Comparison of ENCODE assay signal across 1 cellular context in genomic region chr6:27293436-27294152, GRCh38.
A peak's percentile ranks its signal among the peaks of the same experiment; 100 is the strongest.
TF ChIP-seq lines count a peak whose summit lies in the region.

No MANE protein-coding gene starts in this region.

TF ChIP-seq in K562, 482 proteins besides CTCF, POLR2A, EP300 and RAD21 (continued from another document and continues in another):
- TF ChIP-seq MBD1 (CRISPR knock-in tag; IDR thresholded peaks at IDR 0.05): peak; percentile 90
- no peak for TF ChIP-seq RBM14 (IDR thresholded peaks at IDR 0.05; ENCODE audit: borderline replicate concordance, insufficient read depth, low read depth, low read length)
- TF ChIP-seq ZNF184 (CRISPR knock-in tag; IDR thresholded peaks at IDR 0.05): no peak
- TF ChIP-seq OTX1 (CRISPR knock-in tag; IDR thresholded peaks at IDR 0.05): no peak
- no peak for TF ChIP-seq PRDM10 (IDR thresholded peaks at IDR 0.05; ENCODE audit: partially characterized antibody)
- 0 out of 2 replicates have a peak, but pooled peaks have one; percentile 23 for TF ChIP-seq CBFB (CRISPR knock-in tag; IDR thresholded peaks at IDR 0.05)
- TF ChIP-seq POLR3A (IDR thresholded peaks at IDR 0.05; ENCODE audit: borderline replicate concordance, extremely low read depth, insufficient read depth, insufficient read length): peak; percentile 93
- no peak for TF ChIP-seq ZNF507 (tag; conservative IDR thresholded peaks at IDR 0.05)
- peak; percentile 82 for TF ChIP-seq TEAD4 (IDR thresholded peaks at IDR 0.05; ENCODE audit: low read length)
- no peak for TF ChIP-seq TEAD4 (CRISPR knock-in tag; IDR thresholded peaks at IDR 0.05; ENCODE audit: borderline replicate concordance)
- no peak for TF ChIP-seq ZFP1 (CRISPR knock-in tag; IDR thresholded peaks at IDR 0.05)
- peak; percentile 45 for TF ChIP-seq BRF1 (IDR thresholded peaks at IDR 0.05; ENCODE audit: borderline replicate concordance, extremely low read depth, insufficient read length)
- 0 out of 4 replicates have a peak, but pooled peaks have one; percentile 36 to 62 for TF ChIP-seq ARNT (IDR thresholded peaks at IDR 0.05)
- no peak for TF ChIP-seq PHB (CRISPR knock-in tag; IDR thresholded peaks at IDR 0.05)
- TF ChIP-seq GTF3C2 (IDR thresholded peaks at IDR 0.05; ENCODE audit: borderline replicate concordance, extremely low read depth, insufficient read length): peak; percentile 92
- TF ChIP-seq BCOR (IDR thresholded peaks at IDR 0.05): peak; percentile 51; the same call in 1 of the 2 replicates
- peak; percentile 41; the same call in 1 of the 2 replicates for TF ChIP-seq RNF2 (IDR thresholded peaks at IDR 0.05)
- 0 out of 2 replicates have a peak, but pooled peaks have one; percentile 58 for TF ChIP-seq ARID3A (IDR thresholded peaks at IDR 0.05; ENCODE audit: borderline replicate concordance, low read depth, low read length)
- TF ChIP-seq THRA (IDR thresholded peaks at IDR 0.05): no peak
- TF ChIP-seq HLTF (IDR thresholded peaks at IDR 0.05): peak; percentile 64; the same call in 1 of the 2 replicates
- TF ChIP-seq PHB2 (IDR thresholded peaks at IDR 0.05; ENCODE audit: low read depth): no peak
- TF ChIP-seq ZNF592 (IDR thresholded peaks at IDR 0.05): 0 out of 2 replicates have a peak, but pooled peaks have one; percentile 66
- no peak for TF ChIP-seq KLF1 (tag; IDR thresholded peaks at IDR 0.05)
- TF ChIP-seq CREM (IDR thresholded peaks at IDR 0.05; ENCODE audit: low read depth): 0 out of 2 replicates have a peak, but pooled peaks have one; percentile 37
- TF ChIP-seq SNAPC5 (CRISPR knock-in tag; IDR thresholded peaks at IDR 0.05): no peak
- TF ChIP-seq ADNP (tag; IDR thresholded peaks at IDR 0.05): peak; percentile 68; the same call in 1 of the 2 replicates
- TF ChIP-seq CEBPZ (IDR thresholded peaks at IDR 0.05; ENCODE audit: borderline replicate concordance, low read depth, low read length): no peak
- 0 out of 2 replicates have a peak, but pooled peaks have one; percentile 33 for TF ChIP-seq HMGXB4 (CRISPR knock-in tag; IDR thresholded peaks at IDR 0.05)
- TF ChIP-seq ZNF780A (CRISPR knock-in tag; IDR thresholded peaks at IDR 0.05): no peak
- TF ChIP-seq FOS (IDR thresholded peaks at IDR 0.05; ENCODE audit: extremely low read depth, insufficient read length): no peak
- no peak for TF ChIP-seq SIRT6 (IDR thresholded peaks at IDR 0.05; ENCODE audit: low read depth, low read length)
- no peak for TF ChIP-seq CAMTA2 (CRISPR knock-in tag; conservative IDR thresholded peaks at IDR 0.05)
- peak; percentile 62; the same call in 1 of the 2 replicates for TF ChIP-seq ZSCAN29 (IDR thresholded peaks at IDR 0.05)
- no peak for TF ChIP-seq TFAP4 (CRISPR knock-in tag; IDR thresholded peaks at IDR 0.05; ENCODE audit: borderline replicate concordance)
